16 cellular contexts compared by ENCODE assay signal in genomic region chr5:79954620-79955019, GRCh38.
"Had no signal": no experiment of that assay in that cellular context is flagged by ENCODE, and none has a peak within 500 bp of the region (broad histone marks: within the 10 kb centered on the region; RNA-seq: fewer than 3 reads in every experiment).

No MANE protein-coding gene starts in this region.

- H3K4me1 ChIP-seq: tibial artery, vagina had no signal

- ATAC-seq: activated CD8-positive, alpha-beta T cell treated with anti-CD3 and anti-CD28 coated beads for 36 hours; activated T-cell treated with anti-CD3 and anti-CD28 coated beads, Interleukin-2, amount 50 U/mL, for 72 hours; left ventricle myocardium superior; naive thymus-derived CD8-positive, alpha-beta T cell; stimulated activated naive B cell treated with anti-CD40 and anti-IgM and Interleukin-4, amounts not matched to agents 10 μg/mL and 1 μg/mL and 100 μg/mL, for 72 hours had no signal

- H3K9me3 ChIP-seq: vagina had no signal

- H3K4me3 ChIP-seq: skin epidermis, tibial artery, vagina had no signal

- DNase-seq: activated CD4-positive, alpha-beta T cell treated with anti-CD3 and anti-CD28 coated beads for 4 hours; activated CD8-positive, alpha-beta T cell treated with anti-CD3 and anti-CD28 coated beads for 36 hours; activated gamma-delta T cell; activated T-cell treated with anti-CD3 and anti-CD28 coated beads, Interleukin-2, amount 50 U/mL, for 72 hours; hypothalamus; kidney glomerular epithelial cell; left ventricle myocardium superior; mesenchymal stem cell; naive thymus-derived CD8-positive, alpha-beta T cell; stimulated activated CD4-positive, alpha-beta T cell treated with anti-CD3 and anti-CD28 coated beads, Interleukin-15, amount 100 ng/mL, for 24 hours; stimulated activated CD4-positive, alpha-beta T cell treated with anti-CD3 and anti-CD28 coated beads, Interleukin-4, amount 100 ng/mL, for 1 hour; stimulated activated naive B cell treated with anti-CD40 and anti-IgM and Interleukin-4, amounts not matched to agents 10 μg/mL and 1 μg/mL and 100 μg/mL, for 72 hours; tibial artery had no signal

- H3K36me3 ChIP-seq: tibial artery, vagina had no signal

- H3K27me3 ChIP-seq: vagina had no signal

- H3K27ac ChIP-seq: epithelial cell of prostate, tibial artery, vagina had no signal
